Comparison of ENCODE assay signal across 8 cellular contexts in the genomic region with DNA sequence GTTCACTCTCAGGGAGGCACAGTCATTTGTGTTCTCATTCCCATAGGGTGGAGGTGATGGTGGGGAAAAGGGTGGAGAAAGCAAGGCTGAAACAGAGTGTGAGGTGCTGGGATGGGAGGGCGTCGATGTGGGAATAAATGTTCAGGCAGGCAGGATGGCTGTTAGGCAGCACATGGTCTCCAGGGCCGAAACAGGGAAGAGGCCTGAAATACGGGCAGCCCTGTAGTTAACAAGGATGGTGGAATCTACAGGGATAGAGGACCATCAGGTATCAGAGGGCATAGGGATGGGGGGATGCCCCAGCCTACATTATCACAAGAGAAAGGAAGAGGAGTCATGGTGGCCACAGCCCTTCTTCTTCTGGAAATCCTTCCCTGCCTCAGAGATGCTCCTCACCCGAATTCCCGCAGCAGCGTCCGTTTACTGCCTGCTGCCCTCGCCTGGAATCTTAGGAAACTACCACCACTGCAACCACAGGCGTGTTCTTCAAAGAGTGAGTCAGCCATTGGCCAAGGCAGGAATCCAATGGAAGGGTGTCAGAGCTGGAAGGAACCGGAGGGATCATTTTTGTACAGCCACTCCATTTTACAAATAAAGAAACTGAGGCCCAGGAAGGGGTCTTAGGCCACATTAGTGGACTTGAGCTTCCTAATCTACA. TPM values are rescaled to one million over a fixed set of nuclear protein-coding genes. Genes with fewer than 3 reads are reported as not detected.
DNase-seq lines count a peak whose midpoint lies in the region; ATAC-seq, FAIRE-seq and TF ChIP-seq lines count a peak whose summit lies in the region.

No MANE protein-coding gene starts in this region.

- H3K9ac ChIP-seq in BLaER1 treated with 17β-estradiol and CSF1 and Interleukin-3, amounts not matched to agents 10 nM and 100 nM = no peak overlapping the region
- H3K9ac ChIP-seq in Loucy (ENCODE audit: low read depth, low read length, poor library complexity, severe bottlenecking) (no peak overlapping the region), kidney (ENCODE audit: low read length in 2 of 2) (no peak overlapping the region)

- H3K4me3 ChIP-seq in BLaER1 treated with 17β-estradiol and CSF1 and Interleukin-3, amounts not matched to agents 10 nM and 100 nM = no peak overlapping the region
- no peak overlapping the region for H3K4me3 ChIP-seq in Loucy (ENCODE audit: low read length, poor library complexity, severe bottlenecking)
- H3K4me3 ChIP-seq in brain microvascular endothelial cell (ENCODE audit: low read depth, low read length) = no peak overlapping the region
- H3K4me3 ChIP-seq in kidney (ENCODE audit: low read length in 2 of 2) = no peak overlapping the region
- no peak overlapping the region for H3K4me3 ChIP-seq in thymus (ENCODE audit: low read length)

- no peaks in the 10 kb centered on the region for H3K36me3 Mint-ChIP-seq in activated naive CD4-positive, alpha-beta T cell treated with anti-CD3 and anti-CD28 coated beads, Interleukin-2, amount 50 U/mL, for 72 hours

- no peaks in the 10 kb centered on the region for H3K79me2 ChIP-seq in Loucy (ENCODE audit: insufficient read depth, low read length)

- WGBS in thymus = 85% methylated on average over 11 of the region's 11 CpGs

- DNase-seq in brain microvascular endothelial cell (peak; percentile 78), kidney (peak; percentile 83)
- DNase-seq in stimulated activated CD4-positive, alpha-beta T cell treated with anti-CD3 and anti-CD28 coated beads, Interleukin-12 subunit alpha, Interleukin-12 subunit beta, amount 100 ng/mL, for 4 hours = no peak
- no peak for DNase-seq in activated naive CD4-positive, alpha-beta T cell treated with anti-CD3 and anti-CD28 coated beads, Interleukin-2, amount 50 U/mL, for 72 hours (ENCODE audit: low spot score in 2 of 2)

- H3K27me3 ChIP-seq in BLaER1 treated with 17β-estradiol and CSF1 and Interleukin-3, amounts not matched to agents 10 nM and 100 nM = no peaks in the 10 kb centered on the region
- no peaks in the 10 kb centered on the region for H3K27me3 ChIP-seq in Loucy (ENCODE audit: insufficient read depth, low read length, poor library complexity, severe bottlenecking)
- H3K27me3 ChIP-seq in brain microvascular endothelial cell (replicated peaks) = no peaks in the 10 kb centered on the region
- no peaks in the 10 kb centered on the region for H3K27me3 ChIP-seq in thymus (ENCODE audit: control insufficient read depth, insufficient read depth)

- no peaks in the 10 kb centered on the region for H3K9me2 ChIP-seq in Loucy (replicated peaks; ENCODE audit: low read depth, low read length)

- peaks cover 0 to 10% (median 0%) of the 10 kb centered on the region in 11 experiments; a peak in 6 of 22 replicates for H3K9me3 ChIP-seq in BLaER1 treated with 17β-estradiol and CSF1 and Interleukin-3, amounts not matched to agents 10 nM and 100 nM (replicated peaks in 1 of 11)
- H3K9me3 ChIP-seq in Loucy (ENCODE audit: insufficient read depth, low read depth, low read length) (no peaks in the 10 kb centered on the region), kidney (ENCODE audit: control insufficient read depth in 1 of 2, low read length in 2 of 2) (no peaks in the 10 kb centered on the region), thymus (ENCODE audit: control insufficient read depth) (no peaks in the 10 kb centered on the region)

- no peaks in the 10 kb centered on the region for H4K20me1 ChIP-seq in BLaER1 treated with 17β-estradiol and CSF1 and Interleukin-3, amounts not matched to agents 10 nM and 100 nM
- H4K20me1 ChIP-seq in Loucy (ENCODE audit: insufficient read depth, low read length, poor library complexity, severe bottlenecking) = no peaks in the 10 kb centered on the region

- H3K27ac ChIP-seq in BLaER1 treated with 17β-estradiol and CSF1 and Interleukin-3, amounts not matched to agents 10 nM and 100 nM = no peak overlapping the region
- H3K27ac ChIP-seq in brain microvascular endothelial cell = no peak overlapping the region
- H3K27ac ChIP-seq in kidney (ENCODE audit: low read depth in 2 of 2, low read length in 2 of 2) = no peak overlapping the region
- peak overlapping the region; percentile 33 for H3K27ac ChIP-seq in thymus (ENCODE audit: low read depth)

- H2AFZ ChIP-seq in Loucy (ENCODE audit: low read length) = peak overlapping the region; percentile 60; the same call in 1 of the 2 replicates

- intact Hi-C loops in kidney (cut with DNase I) = loop anchor here (10.0 kb wide), 2 partner anchors 201 to 349 kb away; no protein-coding TSS in a partner anchor

- no peaks in the 10 kb centered on the region for H3K9me3 Mint-ChIP-seq in activated naive CD4-positive, alpha-beta T cell treated with anti-CD3 and anti-CD28 coated beads, Interleukin-2, amount 50 U/mL, for 72 hours

- H3K27ac Mint-ChIP-seq in activated naive CD4-positive, alpha-beta T cell treated with anti-CD3 and anti-CD28 coated beads, Interleukin-2, amount 50 U/mL, for 72 hours = peak overlapping the region in 1 of 2 donors; percentile 38

- no peak for ATAC-seq in activated CD4-positive, CD25-positive, alpha-beta regulatory T cell treated with anti-CD3 and anti-CD28 coated beads, Interleukin-2, amount 50 U/mL, for 24 hours
- ATAC-seq in activated naive CD4-positive, alpha-beta T cell treated with anti-CD3 and anti-CD28 coated beads, Interleukin-2, amount 50 U/mL, for 72 hours = no peak

- in situ Hi-C loops in brain microvascular endothelial cell (cut with HindIII; ENCODE audit: low pct_ligation_motif_present, low sequenced_read_pairs) = no loop called here

- peak; percentile 41 for FAIRE-seq in kidney (lab: Jason Lieb, UNC)

- peaks cover 0 to 10% (median 7%) of the 10 kb centered on the region in 10 experiments; a peak in 9 of 20 replicates for H3K4me1 ChIP-seq in BLaER1 treated with 17β-estradiol and CSF1 and Interleukin-3, amounts not matched to agents 10 nM and 100 nM
- H3K4me1 ChIP-seq in Loucy (ENCODE audit: insufficient read depth, low read length, poor library complexity, severe bottlenecking) = peaks cover 13% of the 10 kb centered on the region
- H3K4me1 ChIP-seq in kidney (ENCODE audit: control insufficient read depth in 1 of 2, insufficient read depth in 1 of 2, low read depth in 1 of 2, low read length in 2 of 2) = no peaks in the 10 kb centered on the region
- H3K4me1 ChIP-seq in thymus (ENCODE audit: control insufficient read depth, insufficient read depth, low read length) = peaks cover 7% of the 10 kb centered on the region

- no peaks in the 10 kb centered on the region for H3F3A ChIP-seq in Loucy (ENCODE audit: low read depth)

- H3K4me2 ChIP-seq in BLaER1 treated with 17β-estradiol and CSF1 and Interleukin-3, amounts not matched to agents 10 nM and 100 nM = peak overlapping the region in 7 of 11 experiments; percentile 6 to 51 (median 27); a peak in 8 of 22 replicates
- H3K4me2 ChIP-seq in Loucy (ENCODE audit: low read depth, low read length, poor library complexity, severe bottlenecking) = peak overlapping the region; percentile 8

- peak; percentile 16; the same call in 1 of the 2 replicates for TF ChIP-seq CTCF in Loucy (conservative IDR thresholded peaks at IDR 0.05; ENCODE audit: low read length)
- peak; percentile 84 for TF ChIP-seq CTCF in brain microvascular endothelial cell (IDR thresholded peaks at IDR 0.05; ENCODE audit: low read depth, low read length, missing control alignments)
- TF ChIP-seq CTCF in kidney (IDR thresholded peaks at IDR 0.05; ENCODE audit: borderline replicate concordance, extremely low read depth, insufficient read depth) = peak; percentile 72

- H3K36me3 ChIP-seq in BLaER1 treated with 17β-estradiol and CSF1 and Interleukin-3, amounts not matched to agents 10 nM and 100 nM = no peaks in the 10 kb centered on the region
- H3K36me3 ChIP-seq in Loucy (ENCODE audit: insufficient read depth, low read length) = no peaks in the 10 kb centered on the region
- no peaks in the 10 kb centered on the region for H3K36me3 ChIP-seq in brain microvascular endothelial cell (replicated peaks)
- no peaks in the 10 kb centered on the region for H3K36me3 ChIP-seq in kidney (ENCODE audit: control insufficient read depth in 1 of 2, insufficient read depth in 2 of 2, low read length in 2 of 2)
- H3K36me3 ChIP-seq in thymus (ENCODE audit: control insufficient read depth, insufficient read depth) = no peaks in the 10 kb centered on the region

RNA-seq across cellular contexts. Expression of gene POMGNT2, which starts 49.7 kb away (rescaled TPM):
- total RNA-seq in kidney = 15.4 TPM
- polyA plus RNA-seq in kidney (ENCODE audit: insufficient read depth, low read depth, low replicate concordance) = 16.0 TPM
- 4.5 TPM for polyA plus RNA-seq in thymus
- 1 to 10 TPM; 4.1 to 6.4 TPM for total RNA-seq in activated naive CD4-positive, alpha-beta T cell treated with anti-CD3 and anti-CD28 coated beads, Interleukin-2, amount 50 U/mL, for 72 hours

Comparison
In these comparisons a context has a peak if more than half of its experiments do, and no peak if none do; other contexts are left out.
1. CTCF ChIP-seq: peak in every context shown above with its lines; median percentile 84 in brain microvascular endothelial cell; 72 in kidney; 16 in Loucy.
2. DNase-seq: peak in brain microvascular endothelial cell (single experiment) and kidney (single experiment); none in stimulated activated CD4-positive, alpha-beta T cell treated with anti-CD3 and anti-CD28 coated beads, Interleukin-12 subunit alpha, Interleukin-12 subunit beta, amount 100 ng/mL, for 4 hours (single experiment) and activated naive CD4-positive, alpha-beta T cell treated with anti-CD3 and anti-CD28 coated beads, Interleukin-2, amount 50 U/mL, for 72 hours (0 of 2).